ENCODE assay signal across 27 cellular contexts in genomic region chr4:53767503-53767902, GRCh38.
A peak's percentile ranks its signal among the peaks of the same experiment; 100 is the strongest.
DNase-seq lines count a peak whose midpoint lies in the region; TF ChIP-seq lines count a peak whose summit lies in the region.
"Had no signal": no experiment of that assay in that cellular context is flagged by ENCODE, and none has a peak within 500 bp of the region (broad histone marks: within the 10 kb centered on the region; RNA-seq: fewer than 3 reads in every experiment).

No MANE protein-coding gene starts in this region.

- no peak overlapping the region for H3K27ac Mint-ChIP-seq in glutamatergic neuron (ENCODE audit: unreplicated experiment)
- H3K27ac Mint-ChIP-seq in activated T-cell treated with anti-CD3 and anti-CD28 coated beads, Interleukin-2, amount 50 U/mL, for 24 hours: no peak overlapping the region
- H3K27ac Mint-ChIP-seq: activated CD8-positive, alpha-beta T cell treated with anti-CD3 and anti-CD28 coated beads, Interleukin-2, amount 10 ng/mL, durations not matched to agents 7 days and 5 days; activated naive CD4-positive, alpha-beta T cell treated with anti-CD3 and anti-CD28 coated beads, Interleukin-2, amount 50 U/mL, for 72 hours; activated T-cell treated with anti-CD3 and anti-CD28 coated beads, Interleukin-2, amount 50 U/mL, for 72 hours; H9; mesothelial cell of epicardium; T-helper 1 cell treated with Interleukin-12 subunit alpha and Interleukin-12 subunit beta and Interleukin-4 antibody, amounts not matched to agents 30 μg/mL and 1 μg/mL, for 36 hours; WTC11 had no signal

- DNase-seq in A172 (ENCODE audit: low spot score): peak; percentile 6
- DNase-seq in HCEC 1CT: peak; percentile 59
- peak; percentile 61 for DNase-seq in astrocyte of the cerebellum (ENCODE audit: low read depth)
- DNase-seq in iris pigment epithelial cell (ENCODE audit: low read depth): peak; percentile 89
- DNase-seq in glutamatergic neuron: no peak
- no peak for DNase-seq in NCI-H128 (lab: John Stamatoyannopoulos, UW; ENCODE audit: unreplicated experiment)
- DNase-seq in kidney tubule cell (ENCODE audit: low spot score): no peak
- no peak for DNase-seq in activated T-cell treated with anti-CD3 and anti-CD28 coated beads, Interleukin-2, amount 50 U/mL, for 24 hours
- DNase-seq: 8988T; activated CD8-positive, alpha-beta T cell treated with anti-CD3 and anti-CD28 coated beads, Interleukin-2, amount 10 ng/mL, durations not matched to agents 7 days and 5 days; activated T-cell treated with anti-CD3 and anti-CD28 coated beads, Interleukin-2, amount 50 U/mL, for 72 hours; DMS79 treated with DMSO at 0.1 percent for 48 hours; effector CD8-positive, alpha-beta T cell; foreskin keratinocyte; H9; KBM-7; NCI-H1092 treated with DMSO at 0.1 percent for 48 hours; NCI-H69; SHP77 treated with DMSO at 0.1 percent for 48 hours; stimulated activated naive CD4-positive, alpha-beta T cell treated with Interleukin-2 at 50 U/mL for 16 hours had no signal

- H3K27me3 Mint-ChIP-seq in glutamatergic neuron (ENCODE audit: unreplicated experiment): no peaks in the 10 kb centered on the region
- no peaks in the 10 kb centered on the region for H3K27me3 Mint-ChIP-seq in activated T-cell treated with anti-CD3 and anti-CD28 coated beads, Interleukin-2, amount 50 U/mL, for 24 hours

- in situ Hi-C loops in astrocyte of the cerebellum (cut with HindIII; ENCODE audit: low sequenced_read_pairs): loop anchor here (5.0 kb wide), 2 partner anchors 45 to 70 kb away; no protein-coding TSS in a partner anchor

- TF ChIP-seq CTCF in astrocyte of the cerebellum (IDR thresholded peaks at IDR 0.05; ENCODE audit: low read depth, low read length, missing control alignments) (no peak), glutamatergic neuron (IDR thresholded peaks at IDR 0.05; ENCODE audit: partially characterized antibody, unreplicated experiment) (no peak)

- H3K4me1 Mint-ChIP-seq in glutamatergic neuron (ENCODE audit: low read depth, unreplicated experiment): no peaks in the 10 kb centered on the region
- no peaks in the 10 kb centered on the region for H3K4me1 Mint-ChIP-seq in activated T-cell treated with anti-CD3 and anti-CD28 coated beads, Interleukin-2, amount 50 U/mL, for 24 hours (ENCODE audit: low read depth)
- H3K4me1 Mint-ChIP-seq: WTC11 had no signal

- H3K4me3 Mint-ChIP-seq in glutamatergic neuron (ENCODE audit: unreplicated experiment): no peak overlapping the region
- no peak overlapping the region for H3K4me3 Mint-ChIP-seq in activated T-cell treated with anti-CD3 and anti-CD28 coated beads, Interleukin-2, amount 50 U/mL, for 24 hours
- H3K4me3 Mint-ChIP-seq: activated CD8-positive, alpha-beta T cell treated with anti-CD3 and anti-CD28 coated beads, Interleukin-2, amount 10 ng/mL, durations not matched to agents 7 days and 5 days; activated T-cell treated with anti-CD3 and anti-CD28 coated beads, Interleukin-2, amount 50 U/mL, for 72 hours; H9; mesothelial cell of epicardium; T-helper 1 cell treated with Interleukin-12 subunit alpha and Interleukin-12 subunit beta and Interleukin-4 antibody, amounts not matched to agents 30 μg/mL and 1 μg/mL, for 36 hours; WTC11 had no signal

- no peaks in the 10 kb centered on the region for H3K9me3 Mint-ChIP-seq in glutamatergic neuron (ENCODE audit: unreplicated experiment)
- no peaks in the 10 kb centered on the region for H3K9me3 Mint-ChIP-seq in activated T-cell treated with anti-CD3 and anti-CD28 coated beads, Interleukin-2, amount 50 U/mL, for 24 hours
- H3K9me3 Mint-ChIP-seq: activated naive CD4-positive, alpha-beta T cell treated with anti-CD3 and anti-CD28 coated beads, Interleukin-2, amount 50 U/mL, for 72 hours; H9; mesothelial cell of epicardium; T-helper 1 cell treated with Interleukin-12 subunit alpha and Interleukin-12 subunit beta and Interleukin-4 antibody, amounts not matched to agents 30 μg/mL and 1 μg/mL, for 36 hours; WTC11 had no signal

- no peaks in the 10 kb centered on the region for H3K36me3 Mint-ChIP-seq in glutamatergic neuron (ENCODE audit: unreplicated experiment)
- no peaks in the 10 kb centered on the region for H3K36me3 Mint-ChIP-seq in activated T-cell treated with anti-CD3 and anti-CD28 coated beads, Interleukin-2, amount 50 U/mL, for 24 hours (ENCODE audit: low read depth)
- H3K36me3 Mint-ChIP-seq: activated naive CD4-positive, alpha-beta T cell treated with anti-CD3 and anti-CD28 coated beads, Interleukin-2, amount 50 U/mL, for 72 hours; mesothelial cell of epicardium; WTC11 had no signal

- H3K4me3 ChIP-seq in astrocyte of the cerebellum (ENCODE audit: low read depth, low read length): no peak overlapping the region
- H3K4me3 ChIP-seq: cardiac muscle cell, right atrium auricular region, tibial nerve had no signal

Comparison
In these comparisons a context has a peak if more than half of its experiments do, and no peak if none do; other contexts are left out.
1. DNase-seq: peak in A172 (single experiment), HCEC 1CT (single experiment), astrocyte of the cerebellum (single experiment) and iris pigment epithelial cell (single experiment); none in glutamatergic neuron (single experiment), NCI-H128 (single experiment), kidney tubule cell (single experiment) and activated T-cell treated with anti-CD3 and anti-CD28 coated beads, Interleukin-2, amount 50 U/mL, for 24 hours (single experiment).